2 cellular contexts compared by ENCODE assay signal in the genomic region with DNA sequence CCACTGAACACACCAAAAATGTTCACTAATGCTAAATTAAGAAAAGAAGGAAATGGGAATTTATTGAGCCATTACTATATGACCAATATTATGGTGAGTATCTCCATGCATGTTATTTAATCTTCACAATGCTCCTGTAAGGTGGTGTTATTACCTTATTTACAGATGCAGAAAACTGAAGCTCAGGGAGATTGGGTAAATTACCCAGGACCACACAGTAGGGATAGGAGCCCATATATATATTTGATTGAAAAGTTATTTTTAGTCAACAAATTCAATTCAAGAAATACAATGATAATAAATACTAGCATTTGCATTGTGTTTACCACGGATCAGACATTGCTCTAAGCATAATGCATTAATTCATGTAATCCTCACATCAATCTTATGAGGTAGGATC.
A peak's percentile ranks its signal among the peaks of the same experiment; 100 is the strongest.
TF ChIP-seq lines count a peak whose summit lies in the region.

No MANE protein-coding gene starts in this region.

TF ChIP-seq in HEK293, 187 proteins besides CTCF, POLR2A, EP300 and RAD21 (continued from another document):
- TF ChIP-seq, protein P1, sequence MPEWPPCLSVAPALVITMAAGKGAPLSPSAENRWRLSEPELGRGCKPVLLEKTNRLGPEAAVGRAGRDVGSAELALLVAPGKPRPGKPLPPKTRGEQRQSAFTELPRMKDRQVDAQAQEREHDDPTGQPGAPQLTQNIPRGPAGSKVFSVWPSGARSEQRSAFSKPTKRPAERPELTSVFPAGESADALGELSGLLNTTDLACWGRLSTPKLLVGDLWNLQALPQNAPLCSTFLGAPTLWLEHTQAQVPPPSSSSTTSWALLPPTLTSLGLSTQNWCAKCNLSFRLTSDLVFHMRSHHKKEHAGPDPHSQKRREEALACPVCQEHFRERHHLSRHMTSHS (tag by site-specific recombination; IDR thresholded peaks at IDR 0.05): no peak
- no peak for TF ChIP-seq ZNF114 (tag by site-specific recombination; IDR thresholded peaks at IDR 0.05)
- TF ChIP-seq, protein P2, sequence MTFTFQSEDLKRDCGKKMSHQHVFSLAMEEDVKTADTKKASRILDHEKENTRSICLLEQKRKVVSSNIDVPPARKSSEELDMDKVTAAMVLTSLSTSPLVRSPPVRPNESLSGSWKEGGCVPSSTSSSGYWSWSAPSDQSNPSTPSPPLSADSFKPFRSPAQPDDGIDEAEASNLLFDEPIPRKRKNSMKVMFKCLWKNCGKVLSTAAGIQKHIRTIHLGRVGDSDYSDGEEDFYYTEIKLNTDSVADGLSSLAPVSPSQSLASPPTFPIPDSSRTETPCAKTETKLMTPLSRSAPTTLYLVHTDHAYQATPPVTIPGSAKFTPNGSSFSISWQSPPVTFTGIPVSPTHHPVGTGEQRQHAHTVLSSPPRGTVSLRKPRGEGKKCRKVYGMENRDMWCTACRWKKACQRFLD (tag by site-specific recombination; IDR thresholded peaks at IDR 0.05): no peak
- TF ChIP-seq ZFP3 (tag by site-specific recombination; IDR thresholded peaks at IDR 0.05; ENCODE audit: low read depth): 0 out of 2 replicates have a peak, but pooled peaks have one; percentile 43
- TF ChIP-seq ZNF664 (tag by site-specific recombination; IDR thresholded peaks at IDR 0.05): 0 out of 2 replicates have a peak, but pooled peaks have one; percentile 26

TF ChIP-seq in IMR-90, 13 proteins besides CTCF, POLR2A, EP300 and RAD21 (continued from another document):
- TF ChIP-seq, protein P3, sequence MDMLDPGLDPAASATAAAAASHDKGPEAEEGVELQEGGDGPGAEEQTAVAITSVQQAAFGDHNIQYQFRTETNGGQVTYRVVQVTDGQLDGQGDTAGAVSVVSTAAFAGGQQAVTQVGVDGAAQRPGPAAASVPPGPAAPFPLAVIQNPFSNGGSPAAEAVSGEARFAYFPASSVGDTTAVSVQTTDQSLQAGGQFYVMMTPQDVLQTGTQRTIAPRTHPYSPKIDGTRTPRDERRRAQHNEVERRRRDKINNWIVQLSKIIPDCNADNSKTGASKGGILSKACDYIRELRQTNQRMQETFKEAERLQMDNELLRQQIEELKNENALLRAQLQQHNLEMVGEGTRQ (IDR thresholded peaks at IDR 0.05; ENCODE audit: low read depth, low read length): no peak
- TF ChIP-seq RFX5 (IDR thresholded peaks at IDR 0.05; ENCODE audit: low read depth, low read length) (no peak), NFE2L2 (IDR thresholded peaks at IDR 0.05; ENCODE audit: low read depth, low read length) (no peak), MAZ (IDR thresholded peaks at IDR 0.05; ENCODE audit: borderline replicate concordance, low read depth, low read length) (no peak), MXI1 (IDR thresholded peaks at IDR 0.05; ENCODE audit: borderline replicate concordance, low read depth, low read length) (no peak), CEBPB (IDR thresholded peaks at IDR 0.05; ENCODE audit: low read depth, low read length) (no peak), CHD1 (IDR thresholded peaks at IDR 0.05; ENCODE audit: low read depth, low read length) (no peak)
- TF ChIP-seq, protein P4, sequence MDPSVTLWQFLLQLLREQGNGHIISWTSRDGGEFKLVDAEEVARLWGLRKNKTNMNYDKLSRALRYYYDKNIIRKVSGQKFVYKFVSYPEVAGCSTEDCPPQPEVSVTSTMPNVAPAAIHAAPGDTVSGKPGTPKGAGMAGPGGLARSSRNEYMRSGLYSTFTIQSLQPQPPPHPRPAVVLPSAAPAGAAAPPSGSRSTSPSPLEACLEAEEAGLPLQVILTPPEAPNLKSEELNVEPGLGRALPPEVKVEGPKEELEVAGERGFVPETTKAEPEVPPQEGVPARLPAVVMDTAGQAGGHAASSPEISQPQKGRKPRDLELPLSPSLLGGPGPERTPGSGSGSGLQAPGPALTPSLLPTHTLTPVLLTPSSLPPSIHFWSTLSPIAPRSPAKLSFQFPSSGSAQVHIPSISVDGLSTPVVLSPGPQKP (IDR thresholded peaks at IDR 0.05; ENCODE audit: borderline replicate concordance, low read depth, low read length): no peak
